In genomic region chr14:105688023-105688351, GRCh38 we compare ENCODE assay signal across 8 cellular contexts.
DNase-seq lines count a peak whose midpoint lies in the region; ATAC-seq and TF ChIP-seq lines count a peak whose summit lies in the region.
"Not testable (repeated sequence)": the region's sequence is repeated elsewhere in the genome, so short reads cannot be mapped to it uniquely, and the experiment has no call there.

No MANE protein-coding gene starts in this region.

- H3K36me3 Mint-ChIP-seq in activated T-helper 17 cell treated with anti-CD3 and anti-CD28 coated beads, Interleukin-2, amount 50 U/mL, for 72 hours (ENCODE audit: low read depth), result not testable (repeated sequence)
- peaks cover 12% of the 10 kb centered on the region for H3K36me3 Mint-ChIP-seq in nephron progenitor cell (ENCODE audit: low read depth)

- H3K27me3 Mint-ChIP-seq in activated T-helper 17 cell treated with anti-CD3 and anti-CD28 coated beads, Interleukin-2, amount 50 U/mL, for 72 hours; nephron progenitor cell (ENCODE audit: low read depth, poor library complexity): not testable (repeated sequence)

- H3K9me3 Mint-ChIP-seq in activated T-helper 17 cell treated with anti-CD3 and anti-CD28 coated beads, Interleukin-2, amount 50 U/mL, for 72 hours, result not testable (repeated sequence)
- H3K9me3 Mint-ChIP-seq in nephron progenitor cell, result peaks cover 60% of the 10 kb centered on the region

- not testable (repeated sequence) for H3K4me1 Mint-ChIP-seq in activated T-helper 17 cell treated with anti-CD3 and anti-CD28 coated beads, Interleukin-2, amount 50 U/mL, for 72 hours; nephron progenitor cell

- ATAC-seq in GM21360 (IDR thresholded peaks at IDR 0.05; ENCODE audit: unreplicated experiment) (peak; percentile 35), HG02642 (IDR thresholded peaks at IDR 0.05; ENCODE audit: poor library complexity, unreplicated experiment) (peak; percentile 30), HG03521 (IDR thresholded peaks at IDR 0.05; ENCODE audit: unreplicated experiment) (peak; percentile 30)
- ATAC-seq in activated T-helper 17 cell treated with anti-CD3 and anti-CD28 coated beads, Interleukin-2, amount 50 U/mL, for 72 hours (replicated peaks), result peak; percentile 27

- H3K4me3 Mint-ChIP-seq in activated T-helper 17 cell treated with anti-CD3 and anti-CD28 coated beads, Interleukin-2, amount 50 U/mL, for 72 hours; nephron progenitor cell: not testable (repeated sequence)

- not testable (repeated sequence) for H3K27ac Mint-ChIP-seq in activated T-helper 17 cell treated with anti-CD3 and anti-CD28 coated beads, Interleukin-2, amount 50 U/mL, for 72 hours; nephron progenitor cell

- DNase-seq in 8988T, result peak; percentile 23
- DNase-seq in GM10266 (ENCODE audit: extremely low spot score), result peak; percentile 63
- DNase-seq in RKO (ENCODE audit: low spot score), result peak; percentile 3
- peak; percentile 12 for DNase-seq in nephron progenitor cell

- not testable (repeated sequence) for TF ChIP-seq CTCF in GM10266 (IDR thresholded peaks at IDR 0.05; ENCODE audit: control insufficient read depth, insufficient read depth, low read depth, missing control alignments); nephron progenitor cell (IDR thresholded peaks at IDR 0.05)

Comparison
In these comparisons a context has a peak if more than half of its experiments do, and no peak if none do; other contexts are left out.
1. Peak in every context shown above with its lines: DNase-seq and ATAC-seq.
2. DNase-seq: peak in every context shown above with its lines; median percentile 63 in GM10266; 23 in 8988T; 12 in nephron progenitor cell; 3 in RKO.